30 cellular contexts compared by ENCODE assay signal in the genomic region with DNA sequence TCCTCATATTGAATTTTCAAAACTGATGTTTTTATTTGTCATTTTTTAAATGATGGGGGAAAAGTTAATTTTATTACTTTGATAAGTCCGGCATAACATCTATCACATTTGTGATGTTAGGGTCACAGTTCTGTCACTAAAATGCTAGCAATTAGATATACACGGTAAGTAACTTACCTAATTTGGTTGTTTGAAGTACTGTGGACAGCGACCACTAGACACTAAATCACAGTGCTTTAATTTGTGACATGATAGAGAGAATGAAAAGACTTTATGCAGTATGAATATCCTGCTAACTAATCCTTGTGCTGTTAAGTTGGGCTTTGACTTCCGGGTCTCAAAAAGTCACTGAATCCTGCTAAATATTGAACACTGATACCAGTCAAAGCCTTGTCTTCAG.
"Had no signal": no experiment of that assay in that cellular context is flagged by ENCODE, and none has a peak within 500 bp of the region (broad histone marks: within the 10 kb centered on the region; RNA-seq: fewer than 3 reads in every experiment).

No MANE protein-coding gene starts in this region.

- H3K4me3 ChIP-seq: esophagus squamous epithelium, gastrocnemius medialis, heart right ventricle, left lung, lower lobe of right lung, mucosa of descending colon had no signal

- DNase-seq: cortex of kidney; effector CD8-positive, alpha-beta T cell; effector memory CD8-positive, alpha-beta T cell; endodermal cell; erythroblast; esophagus squamous epithelium; foreskin fibroblast; foreskin melanocyte; gastrocnemius medialis; glutamatergic neuron; head of caudate nucleus; heart right ventricle; hippocampal formation; immature natural killer cell; islet precursor cell; kidney; kidney glomerular epithelial cell; left colon; left lung; left ventricle myocardium superior; lower lobe of right lung; mesenchymal stem cell; mucosa of descending colon; naive B cell; naive thymus-derived CD8-positive, alpha-beta T cell had no signal

- H3K27ac Mint-ChIP-seq: dendritic cell treated with granulocyte-macrophage colony-stimulating factor and Interleukin-4, amounts not matched to agents 40 ng/mL and 50 ng/mL, for 4 days; effector memory CD8-positive, alpha-beta T cell; endodermal cell; immature natural killer cell; mesothelial cell of epicardium; naive B cell; naive thymus-derived CD8-positive, alpha-beta T cell had no signal

- H3K27ac ChIP-seq: epithelial cell of prostate, esophagus squamous epithelium, gastrocnemius medialis, heart right ventricle, left lung, lower lobe of right lung had no signal

- H3K4me1 Mint-ChIP-seq: endodermal cell; immature natural killer cell; mesothelial cell of epicardium; naive B cell; naive thymus-derived CD8-positive, alpha-beta T cell had no signal

- H3K27me3 ChIP-seq: esophagus squamous epithelium, gastrocnemius medialis, heart right ventricle, left lung had no signal

- H3K4me1 ChIP-seq: esophagus squamous epithelium, gastrocnemius medialis, heart right ventricle, left lung, lower lobe of right lung had no signal

- FAIRE-seq: colon had no signal

- H3K36me3 Mint-ChIP-seq: mesothelial cell of epicardium; naive B cell; naive thymus-derived CD8-positive, alpha-beta T cell had no signal

- H3K36me3 ChIP-seq: esophagus squamous epithelium, gastrocnemius medialis, heart right ventricle, left lung, lower lobe of right lung had no signal

- H3K27me3 Mint-ChIP-seq: dendritic cell treated with granulocyte-macrophage colony-stimulating factor and Interleukin-4, amounts not matched to agents 40 ng/mL and 50 ng/mL, for 4 days; effector memory CD8-positive, alpha-beta T cell; naive B cell; naive thymus-derived CD8-positive, alpha-beta T cell had no signal

- H3K4me3 Mint-ChIP-seq: dendritic cell treated with granulocyte-macrophage colony-stimulating factor and Interleukin-4, amounts not matched to agents 40 ng/mL and 50 ng/mL, for 4 days; effector memory CD8-positive, alpha-beta T cell; endodermal cell; immature natural killer cell; mesothelial cell of epicardium; naive B cell; naive thymus-derived CD8-positive, alpha-beta T cell had no signal

- ATAC-seq: effector memory CD8-positive, alpha-beta T cell; esophagus mucosa; gastrocnemius medialis; heart right ventricle; left colon; left lung; left ventricle myocardium superior; lower lobe of right lung; mucosa of descending colon; naive thymus-derived CD8-positive, alpha-beta T cell had no signal
